ENCODE assay signal across 19 cellular contexts in genomic region chr10:34736976-34737771, GRCh38.
DNase-seq lines count a peak whose midpoint lies in the region; ATAC-seq and TF ChIP-seq lines count a peak whose summit lies in the region.
"Had no signal": no experiment of that assay in that cellular context is flagged by ENCODE, and none has a peak within 500 bp of the region (broad histone marks: within the 10 kb centered on the region; RNA-seq: fewer than 3 reads in every experiment).

No MANE protein-coding gene starts in this region.

- no peaks in the 10 kb centered on the region for H3K27me3 ChIP-seq in body of pancreas
- H3K27me3 ChIP-seq in mesendoderm (ENCODE audit: insufficient read depth, low read length, poor library complexity): no peaks in the 10 kb centered on the region
- H3K27me3 ChIP-seq: gastrocnemius medialis, thyroid gland had no signal

- ATAC-seq in body of pancreas (no peak), GM18498 (IDR thresholded peaks at IDR 0.05; ENCODE audit: unreplicated experiment) (no peak), HG03378 (IDR thresholded peaks at IDR 0.05; ENCODE audit: unreplicated experiment) (no peak)
- ATAC-seq: gastrocnemius medialis, sciatic nerve had no signal

- no peak overlapping the region for H4K8ac ChIP-seq in mesendoderm (ENCODE audit: low read depth, low read length)

- H3K9ac ChIP-seq in mesendoderm (ENCODE audit: low read length): no peak overlapping the region

- H3K9me3 ChIP-seq in body of pancreas: no peaks in the 10 kb centered on the region
- H3K9me3 ChIP-seq: gastrocnemius medialis, neutrophil, thyroid gland had no signal

- H3K79me1 ChIP-seq in mesendoderm (ENCODE audit: low read length): peaks cover 12% of the 10 kb centered on the region

- H3K4me3 ChIP-seq in body of pancreas (no peak overlapping the region), mesendoderm (ENCODE audit: low read length) (no peak overlapping the region)
- H3K4me3 ChIP-seq: gastrocnemius medialis, SK-N-MC, thyroid gland had no signal

- peak overlapping the region in 3 of 4 donors; percentile 20 to 43 (median 32) for H3K27ac ChIP-seq in body of pancreas
- no peak overlapping the region for H3K27ac ChIP-seq in mesendoderm (ENCODE audit: low read depth, low read length)
- H3K27ac ChIP-seq: neutrophil, SK-N-MC, thyroid gland had no signal

- H4K5ac ChIP-seq in mesendoderm (ENCODE audit: low read length): no peak overlapping the region

- no peak overlapping the region for H2BK15ac ChIP-seq in mesendoderm (replicated peaks; ENCODE audit: low read depth)

- H2BK120ac ChIP-seq in mesendoderm (ENCODE audit: low read depth, low read length): no peak overlapping the region

- H2AK5ac ChIP-seq in mesendoderm (ENCODE audit: low read length): no peak overlapping the region

- H3K23ac ChIP-seq in mesendoderm (ENCODE audit: low read length): no peak overlapping the region

- no peak overlapping the region for H3K4me2 ChIP-seq in mesendoderm (ENCODE audit: low read length)

- H3K36me3 ChIP-seq in body of pancreas (replicated peaks in 1 of 2; ENCODE audit: insufficient read depth in 1 of 2, low read depth in 2 of 2) (no peaks in the 10 kb centered on the region), mesendoderm (ENCODE audit: control insufficient read depth, insufficient read depth, low read length) (no peaks in the 10 kb centered on the region)
- H3K36me3 ChIP-seq: gastrocnemius medialis, neutrophil, thyroid gland had no signal

- H3K56ac ChIP-seq in mesendoderm (ENCODE audit: low read length): no peak overlapping the region

- 47 to 56% methylated on average over 12 of the region's 12 CpGs for WGBS in body of pancreas, 2 donors
- no CpG with 5 or more reads among the region's 12 CpGs for WGBS in mesendoderm (ENCODE audit: extremely low coverage, insufficient coverage, low lambda C conversion rate)

- DNase-seq in NCI-H524 (lab: John Stamatoyannopoulos, UW) (peak; percentile 23 to 70), NCI-H524 treated with DMSO at 0.1 percent for 48 hours (lab: John Stamatoyannopoulos, UW) (no peak), body of pancreas (no peak), mesendoderm (peak; percentile 43), AG08396 (ENCODE audit: low spot score) (no peak), putamen (ENCODE audit: low spot score) (no peak)
- DNase-seq: activated T-cell treated with anti-CD3 and anti-CD28 coated beads, Interleukin-2, amount 50 U/mL, for 24 hours; CD4-positive, CD25-positive, alpha-beta regulatory T cell; gastrocnemius medialis; Kasumi-1; NCI-H1436; NCI-H446 treated with DMSO at 0.1 percent for 48 hours; stimulated activated CD4-positive, alpha-beta T cell treated with anti-CD3 and anti-CD28 coated beads, Interleukin-4, amount 100 ng/mL, for 24 hours; thyroid gland had no signal

- TF ChIP-seq CTCF in body of pancreas (IDR thresholded peaks at IDR 0.05): no peak

- H3K79me2 ChIP-seq in mesendoderm (ENCODE audit: control insufficient read depth, insufficient read depth, low read length): peaks cover 42% of the 10 kb centered on the region

- no peak overlapping the region for H3K18ac ChIP-seq in mesendoderm (ENCODE audit: low read length)

- H3K4me1 ChIP-seq in body of pancreas: peaks cover 44% of the 10 kb centered on the region
- H3K4me1 ChIP-seq in mesendoderm (ENCODE audit: control insufficient read depth, low read depth, low read length): peaks cover 8% of the 10 kb centered on the region

- no peak overlapping the region for H3K4ac ChIP-seq in mesendoderm (ENCODE audit: low read depth, low read length)

- TF ChIP-seq POLR2A in body of pancreas (IDR thresholded peaks at IDR 0.05): no peak

- intact Hi-C loops in body of pancreas (cut with DNase I): no loop called here

- no peak overlapping the region for H2BK5ac ChIP-seq in mesendoderm (ENCODE audit: low read length)

Comparison
In these comparisons a context has a peak if more than half of its experiments do, and no peak if none do; other contexts are left out.
1. DNase-seq: peak in NCI-H524 (2 of 2) and mesendoderm (single experiment); none in NCI-H524 treated with DMSO at 0.1 percent for 48 hours (single experiment), body of pancreas (0 of 4), AG08396 (single experiment) and putamen (single experiment).